In genomic region chr17:13940858-13941665, GRCh38 we compare ENCODE assay signal across 1 cellular context.
TF ChIP-seq lines count a peak whose summit lies in the region.

No MANE protein-coding gene starts in this region.

TF ChIP-seq in K562, 482 proteins besides CTCF, POLR2A, EP300 and RAD21 (continued from another document and continues in another):
- no peak for TF ChIP-seq USF2 (CRISPR knock-in tag; IDR thresholded peaks at IDR 0.05)
- TF ChIP-seq IRF1 (CRISPR knock-in tag; IDR thresholded peaks at IDR 0.05; ENCODE audit: borderline replicate concordance), result no peak
- TF ChIP-seq RBM25 (IDR thresholded peaks at IDR 0.05; ENCODE audit: low read depth, low read length, severe bottlenecking), result no peak
- no peak for TF ChIP-seq ADNP (tag; IDR thresholded peaks at IDR 0.05)
- TF ChIP-seq MAFF (IDR thresholded peaks at IDR 0.05; ENCODE audit: low read length), result no peak
- TF ChIP-seq ZBTB40 (IDR thresholded peaks at IDR 0.05), result peak; percentile 56
- no peak for TF ChIP-seq ZBTB40 (CRISPR knock-in tag; IDR thresholded peaks at IDR 0.05)
- TF ChIP-seq ZNF277 (CRISPR knock-in tag; IDR thresholded peaks at IDR 0.05; ENCODE audit: borderline replicate concordance), result no peak
- TF ChIP-seq TEAD4 (IDR thresholded peaks at IDR 0.05; ENCODE audit: low read length), result peak; percentile 59
- TF ChIP-seq TEAD4 (CRISPR knock-in tag; IDR thresholded peaks at IDR 0.05; ENCODE audit: borderline replicate concordance), result no peak
- TF ChIP-seq ZNF586 (CRISPR knock-in tag; conservative IDR thresholded peaks at IDR 0.05), result no peak
- no peak for TF ChIP-seq GTF3C2 (IDR thresholded peaks at IDR 0.05; ENCODE audit: borderline replicate concordance, extremely low read depth, insufficient read length)
- no peak for TF ChIP-seq CREB3L1 (IDR thresholded peaks at IDR 0.05; ENCODE audit: borderline replicate concordance, low read depth)
- no peak for TF ChIP-seq MBD1 (CRISPR knock-in tag; IDR thresholded peaks at IDR 0.05)
- TF ChIP-seq MEF2D (tag; conservative IDR thresholded peaks at IDR 0.05; ENCODE audit: low read depth), result no peak
- TF ChIP-seq THRB (CRISPR knock-in tag; conservative IDR thresholded peaks at IDR 0.05), result no peak
- TF ChIP-seq SMC3 (conservative IDR thresholded peaks at IDR 0.05; ENCODE audit: insufficient read depth, low read depth, low read length), result no peak
- TF ChIP-seq ESRRB (CRISPR knock-in tag; IDR thresholded peaks at IDR 0.05; ENCODE audit: borderline replicate concordance), result no peak
- TF ChIP-seq FOXO4 (CRISPR knock-in tag; IDR thresholded peaks at IDR 0.05), result no peak
- TF ChIP-seq BACH1 (tag; IDR thresholded peaks at IDR 0.05), result no peak
- TF ChIP-seq RCOR1 (IDR thresholded peaks at IDR 0.05; ENCODE audit: borderline replicate concordance in 1 of 2, low read depth in 2 of 2, low read length in 2 of 2), result 0 out of 4 replicates have a peak, but pooled peaks of 1 of the 2 experiments have one; percentile 15
- no peak for TF ChIP-seq PRDM10 (IDR thresholded peaks at IDR 0.05; ENCODE audit: partially characterized antibody)
